In the genomic region with DNA sequence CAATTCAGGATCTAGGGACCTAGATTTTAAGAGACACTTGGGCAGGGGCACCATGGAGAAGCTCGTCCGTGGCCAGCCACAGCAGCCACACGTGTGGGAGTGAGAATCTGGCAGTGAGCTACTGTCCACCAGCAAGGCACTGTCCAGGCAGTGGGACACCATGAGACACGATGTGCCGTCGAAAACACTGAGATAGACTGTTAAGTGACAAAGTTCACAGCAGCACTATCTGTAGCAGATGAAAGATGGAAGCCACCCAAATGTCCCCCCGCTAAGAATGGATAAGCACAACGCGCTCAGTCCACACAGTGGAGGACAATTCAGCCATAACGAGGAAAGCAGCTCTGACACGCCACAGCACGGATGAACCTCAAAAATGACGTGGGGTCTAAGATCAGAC, we compare ENCODE assay signal across 2 cellular contexts.
A peak's percentile ranks its signal among the peaks of the same experiment; 100 is the strongest.
TF ChIP-seq lines count a peak whose summit lies in the region.

No MANE protein-coding gene starts in this region.

TF ChIP-seq in HepG2, 621 proteins besides CTCF, POLR2A, EP300 and RAD21 (continued from another document):
- TF ChIP-seq, protein P1, sequence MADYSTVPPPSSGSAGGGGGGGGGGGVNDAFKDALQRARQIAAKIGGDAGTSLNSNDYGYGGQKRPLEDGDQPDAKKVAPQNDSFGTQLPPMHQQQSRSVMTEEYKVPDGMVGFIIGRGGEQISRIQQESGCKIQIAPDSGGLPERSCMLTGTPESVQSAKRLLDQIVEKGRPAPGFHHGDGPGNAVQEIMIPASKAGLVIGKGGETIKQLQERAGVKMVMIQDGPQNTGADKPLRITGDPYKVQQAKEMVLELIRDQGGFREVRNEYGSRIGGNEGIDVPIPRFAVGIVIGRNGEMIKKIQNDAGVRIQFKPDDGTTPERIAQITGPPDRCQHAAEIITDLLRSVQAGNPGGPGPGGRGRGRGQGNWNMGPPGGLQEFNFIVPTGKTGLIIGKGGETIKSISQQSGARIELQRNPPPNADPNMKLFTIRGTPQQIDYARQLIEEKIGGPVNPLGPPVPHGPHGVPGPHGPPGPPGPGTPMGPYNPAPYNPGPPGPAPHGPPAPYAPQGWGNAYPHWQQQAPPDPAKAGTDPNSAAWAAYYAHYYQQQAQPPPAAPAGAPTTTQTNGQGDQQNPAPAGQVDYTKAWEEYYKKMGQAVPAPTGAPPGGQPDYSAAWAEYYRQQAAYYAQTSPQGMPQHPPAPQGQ (CRISPR knock-in tag; IDR thresholded peaks at IDR 0.05; ENCODE audit: borderline replicate concordance): no peak
- TF ChIP-seq, protein P2, sequence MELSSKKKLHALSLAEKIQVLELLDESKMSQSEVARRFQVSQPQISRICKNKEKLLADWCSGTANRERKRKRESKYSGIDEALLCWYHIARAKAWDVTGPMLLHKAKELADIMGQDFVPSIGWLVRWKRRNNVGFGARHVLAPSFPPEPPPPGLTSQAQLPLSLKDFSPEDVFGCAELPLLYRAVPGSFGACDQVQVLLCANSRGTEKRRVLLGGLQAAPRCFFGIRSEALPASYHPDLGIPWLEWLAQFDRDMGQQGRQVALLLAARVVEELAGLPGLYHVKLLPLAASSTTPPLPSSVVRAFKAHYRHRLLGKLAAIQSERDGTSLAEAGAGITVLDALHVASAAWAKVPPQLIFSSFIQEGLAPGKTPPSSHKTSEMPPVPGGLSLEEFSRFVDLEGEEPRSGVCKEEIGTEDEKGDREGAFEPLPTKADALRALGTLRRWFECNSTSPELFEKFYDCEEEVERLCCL (CRISPR knock-in tag; IDR thresholded peaks at IDR 0.05; ENCODE audit: borderline replicate concordance): no peak
- TF ChIP-seq ZMYM4 (CRISPR knock-in tag; IDR thresholded peaks at IDR 0.05): 0 out of 2 replicates have a peak, but pooled peaks have one; percentile 13
- TF ChIP-seq, protein P3, sequence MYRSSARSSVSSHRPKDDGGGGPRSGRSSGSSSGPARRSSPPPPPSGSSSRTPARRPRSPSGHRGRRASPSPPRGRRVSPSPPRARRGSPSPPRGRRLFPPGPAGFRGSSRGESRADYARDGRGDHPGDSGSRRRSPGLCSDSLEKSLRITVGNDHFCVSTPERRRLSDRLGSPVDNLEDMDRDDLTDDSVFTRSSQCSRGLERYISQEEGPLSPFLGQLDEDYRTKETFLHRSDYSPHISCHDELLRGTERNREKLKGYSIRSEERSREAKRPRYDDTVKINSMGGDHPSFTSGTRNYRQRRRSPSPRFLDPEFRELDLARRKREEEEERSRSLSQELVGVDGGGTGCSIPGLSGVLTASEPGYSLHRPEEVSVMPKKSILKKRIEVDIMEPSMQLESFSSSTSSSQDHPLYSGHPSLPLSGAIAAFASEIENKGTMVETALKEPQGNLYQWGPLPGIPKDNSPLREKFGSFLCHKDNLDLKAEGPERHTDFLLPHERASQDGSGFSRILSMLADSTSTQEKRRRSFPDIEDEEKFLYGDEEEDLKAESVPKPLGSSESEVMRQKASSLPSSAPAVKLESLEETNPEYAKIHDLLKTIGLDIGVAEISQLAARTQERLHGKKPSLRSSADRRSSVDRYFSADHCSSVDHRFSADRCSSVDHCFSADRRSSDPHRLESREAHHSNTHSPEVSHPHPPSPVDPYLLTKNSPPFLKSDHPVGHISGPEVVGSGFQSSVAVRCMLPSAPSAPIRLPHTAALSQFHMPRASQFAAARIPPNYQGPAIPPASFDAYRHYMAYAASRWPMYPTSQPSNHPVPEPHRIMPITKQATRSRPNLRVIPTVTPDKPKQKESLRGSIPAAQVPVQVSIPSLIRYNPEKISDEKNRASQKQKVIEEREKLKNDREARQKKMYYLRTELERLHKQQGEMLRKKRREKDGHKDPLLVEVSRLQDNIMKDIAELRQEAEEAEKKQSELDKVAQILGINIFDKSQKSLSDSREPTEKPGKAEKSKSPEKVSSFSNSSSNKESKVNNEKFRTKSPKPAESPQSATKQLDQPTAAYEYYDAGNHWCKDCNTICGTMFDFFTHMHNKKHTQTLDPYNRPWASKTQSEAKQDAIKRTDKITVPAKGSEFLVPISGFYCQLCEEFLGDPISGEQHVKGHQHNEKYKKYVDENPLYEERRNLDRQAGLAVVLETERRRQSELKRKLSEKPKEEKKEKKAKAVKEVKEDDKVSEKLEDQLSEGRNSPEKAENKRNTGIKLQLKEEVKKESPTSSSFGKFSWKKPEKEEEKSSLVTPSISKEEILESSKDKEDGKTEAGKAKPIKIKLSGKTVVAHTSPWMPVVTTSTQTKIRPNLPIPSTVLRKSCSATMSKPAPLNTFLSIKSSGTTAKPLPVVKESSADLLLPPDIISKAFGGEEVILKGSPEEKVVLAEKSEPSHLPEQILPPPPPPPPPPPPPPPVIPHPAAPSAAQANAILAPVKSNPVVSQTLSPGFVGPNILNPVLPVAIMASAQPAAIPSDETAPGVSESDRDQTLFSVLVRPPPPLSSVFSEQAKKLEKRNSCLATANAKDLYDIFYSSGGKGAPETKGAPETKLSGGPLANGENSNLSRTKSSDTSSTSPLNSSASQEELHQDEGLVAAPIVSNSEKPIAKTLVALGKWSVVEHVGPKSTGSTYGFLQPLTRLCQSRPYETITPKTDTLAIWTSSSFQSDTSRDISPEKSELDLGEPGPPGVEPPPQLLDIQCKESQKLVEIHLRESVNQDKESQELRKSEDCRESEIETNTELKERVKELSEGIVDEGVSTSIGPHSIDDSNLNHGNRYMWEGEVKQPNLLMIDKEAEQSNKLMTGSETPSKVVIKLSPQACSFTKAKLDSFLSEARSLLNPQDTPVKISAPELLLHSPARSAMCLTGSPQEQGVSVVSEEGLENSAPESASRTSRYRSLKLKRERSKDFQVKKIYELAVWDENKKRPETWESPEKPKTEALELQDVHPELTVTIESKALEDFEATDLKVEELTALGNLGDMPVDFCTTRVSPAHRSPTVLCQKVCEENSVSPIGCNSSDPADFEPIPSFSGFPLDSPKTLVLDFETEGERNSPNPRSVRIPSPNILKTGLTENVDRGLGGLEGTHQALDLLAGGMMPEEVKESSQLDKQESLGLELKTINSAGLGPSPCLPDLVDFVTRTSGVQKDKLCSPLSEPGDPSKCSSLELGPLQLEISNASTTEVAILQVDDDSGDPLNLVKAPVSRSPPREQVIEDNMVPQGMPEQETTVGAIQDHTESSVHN (CRISPR knock-in tag; IDR thresholded peaks at IDR 0.05): no peak
- no peak for TF ChIP-seq NRL (CRISPR knock-in tag; IDR thresholded peaks at IDR 0.05; ENCODE audit: borderline replicate concordance)
TF ChIP-seq in HepG2: peak in this region for 3.

TF ChIP-seq in K562, 482 proteins besides CTCF, POLR2A, EP300 and RAD21 (continued from another document):
- TF ChIP-seq, protein P4, sequence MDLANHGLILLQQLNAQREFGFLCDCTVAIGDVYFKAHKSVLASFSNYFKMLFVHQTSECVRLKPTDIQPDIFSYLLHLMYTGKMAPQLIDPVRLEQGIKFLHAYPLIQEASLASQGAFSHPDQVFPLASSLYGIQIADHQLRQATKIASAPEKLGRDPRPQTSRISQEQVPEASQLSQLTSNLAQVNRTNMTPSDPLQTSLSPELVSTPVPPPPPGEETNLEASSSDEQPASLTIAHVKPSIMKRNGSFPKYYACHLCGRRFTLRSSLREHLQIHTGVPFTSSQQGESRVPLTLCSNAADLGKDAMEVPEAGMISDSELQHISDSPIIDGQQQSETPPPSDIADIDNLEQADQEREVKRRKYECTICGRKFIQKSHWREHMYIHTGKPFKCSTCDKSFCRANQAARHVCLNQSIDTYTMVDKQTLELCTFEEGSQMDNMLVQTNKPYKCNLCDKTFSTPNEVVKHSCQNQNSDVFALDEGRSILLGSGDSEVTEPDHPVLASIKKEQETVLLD (IDR thresholded peaks at IDR 0.05): no peak
